Comparison of ENCODE assay signal across 11 cellular contexts in the genomic region with DNA sequence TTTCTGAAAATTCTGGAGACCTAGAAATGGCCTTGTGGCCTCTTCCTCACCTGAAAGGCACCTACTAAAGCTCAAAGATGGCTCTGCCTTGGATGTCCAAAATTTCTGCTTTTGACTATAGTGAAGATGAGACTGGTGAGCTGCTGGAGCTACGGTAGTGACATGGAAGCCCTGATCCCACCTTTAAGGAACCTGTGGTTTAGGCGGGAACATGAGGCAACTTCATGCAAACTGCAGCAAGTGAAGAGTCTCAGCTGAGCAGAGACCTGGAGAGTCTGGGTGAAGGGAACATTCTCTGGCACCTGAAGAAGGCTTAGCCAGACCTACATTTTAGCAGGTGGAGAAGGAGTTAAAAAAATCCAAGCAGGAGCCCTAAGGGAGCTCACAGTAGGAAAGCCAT.
"Had no signal": no experiment of that assay in that cellular context is flagged by ENCODE, and none has a peak within 500 bp of the region (broad histone marks: within the 10 kb centered on the region; RNA-seq: fewer than 3 reads in every experiment).

No MANE protein-coding gene starts in this region.

- ATAC-seq: foreskin keratinocyte, left cardiac atrium had no signal

- H3K27ac ChIP-seq: foreskin keratinocyte, stomach, thyroid gland, uterus, VCaP had no signal

- H3K4me3 Mint-ChIP-seq: nephron progenitor cell had no signal

- DNase-seq: activated CD4-positive, alpha-beta T cell treated with anti-CD3 and anti-CD28 coated beads for 4 hours; activated T-cell treated with anti-CD3 and anti-CD28 coated beads, Interleukin-2, amount 50 U/mL, for 1 hour; foreskin keratinocyte; left cardiac atrium; nephron progenitor cell; stimulated activated CD4-positive, alpha-beta T cell treated with anti-CD3 and anti-CD28 coated beads, Interleukin-2, amount 100 ng/mL, for 48 hours; stomach; thyroid gland; uterus had no signal

- H3K9me3 ChIP-seq: stomach, thyroid gland, uterus had no signal

- H3K27me3 ChIP-seq: cardiac muscle cell, foreskin keratinocyte, stomach, thyroid gland, uterus had no signal

- H3K9me3 Mint-ChIP-seq: nephron progenitor cell had no signal
